In genomic region chr12:42372154-42372791, GRCh38 we compare ENCODE assay signal across 8 cellular contexts. TPM values are rescaled to one million over a fixed set of nuclear protein-coding genes. Genes with fewer than 3 reads are reported as not detected.
DNase-seq lines count a peak whose midpoint lies in the region; FAIRE-seq and TF ChIP-seq lines count a peak whose summit lies in the region.

No MANE protein-coding gene starts in this region.

- no peaks in the 10 kb centered on the region for H3K4me1 ChIP-seq in mesenchymal stem cell (ENCODE audit: control insufficient read depth, insufficient read depth, low read depth, low read length)

- no peak overlapping the region for H3K4ac ChIP-seq in mesenchymal stem cell (ENCODE audit: low read depth in 1 of 2, low read length in 2 of 2)

- peaks cover 7 to 20% of the 10 kb centered on the region in 2 experiments for H3K36me3 ChIP-seq in mesenchymal stem cell (ENCODE audit: control insufficient read depth in 1 of 2, insufficient read depth in 2 of 2, low read depth in 1 of 2, low read length in 2 of 2)

- TF ChIP-seq CTCF in AG10803 (conservative IDR thresholded peaks at IDR 0.05; ENCODE audit: low read length) (peak; percentile 93), GM12873 (IDR thresholded peaks at IDR 0.05; ENCODE audit: insufficient read depth, low read depth, low read length, missing control alignments) (peak; percentile 77), HFF-Myc (IDR thresholded peaks at IDR 0.05; ENCODE audit: low read depth, low read length, missing control alignments) (peak; percentile 69), dorsolateral prefrontal cortex (IDR thresholded peaks at IDR 0.05 in 54 of 56, conservative IDR thresholded peaks at IDR 0.05 in 2 of 56; ENCODE audit: low read depth in 1 of 56, partially characterized antibody in 56 of 56) (peak; percentile 48 to 86 (median 75)), lower leg skin (IDR thresholded peaks at IDR 0.05) (no peak)

- no peak overlapping the region for H2BK5ac ChIP-seq in mesenchymal stem cell (ENCODE audit: low read depth, low read length, poor library complexity, severe bottlenecking)

- H3K9ac ChIP-seq in mesenchymal stem cell (ENCODE audit: low read length): no peak overlapping the region

- no peak overlapping the region for H3K14ac ChIP-seq in mesenchymal stem cell (ENCODE audit: low read length in 2 of 2)

- no peaks in the 10 kb centered on the region for H3K9me3 ChIP-seq in mesenchymal stem cell (ENCODE audit: control insufficient read depth, low read length)

- no peak overlapping the region for H2AFZ ChIP-seq in mesenchymal stem cell (ENCODE audit: low read depth, low read length)

- DNase-seq in AG10803 (ENCODE audit: low read depth) (peak; percentile 38), HFF-Myc (ENCODE audit: extremely low read depth, low read depth) (peak; percentile 39), LoVo (ENCODE audit: low spot score) (peak; percentile 52), RCC 7860 (ENCODE audit: low spot score) (peak; percentile 35), dorsolateral prefrontal cortex (no peak), mesenchymal stem cell (peak; percentile 67), lower leg skin (ENCODE audit: low spot score in 2 of 2) (no peak)

- TF ChIP-seq POLR2A in lower leg skin (IDR thresholded peaks at IDR 0.05): no peak

- H3K4me3 ChIP-seq in AG10803 (ENCODE audit: low read length): no peak overlapping the region
- H3K4me3 ChIP-seq in HFF-Myc (replicated peaks; ENCODE audit: low read depth, low read length): no peak overlapping the region
- no peak overlapping the region for H3K4me3 ChIP-seq in dorsolateral prefrontal cortex
- no peak overlapping the region for H3K4me3 ChIP-seq in mesenchymal stem cell (ENCODE audit: insufficient read depth in 1 of 2, low read depth in 1 of 2, low read length in 2 of 2)
- no peak overlapping the region for H3K4me3 ChIP-seq in lower leg skin (ENCODE audit: low read depth, poor library complexity, severe bottlenecking)

- H4K91ac ChIP-seq in mesenchymal stem cell (ENCODE audit: low read length): no peak overlapping the region

- intact Hi-C loops in dorsolateral prefrontal cortex (cut with DNase I) (loop anchor here in 1 of 2 donors (2.0 to 5.0 kb wide), 2 partner anchors 40 to 241 kb away; no protein-coding TSS in a partner anchor), lower leg skin (cut with DNase I; ENCODE audit: low total_unique reads) (no loop called here)

- H2BK15ac ChIP-seq in mesenchymal stem cell (ENCODE audit: low read depth, poor library complexity, severe bottlenecking): no peak overlapping the region

- H3K27ac ChIP-seq in dorsolateral prefrontal cortex (no peak overlapping the region), mesenchymal stem cell (ENCODE audit: low read length, poor library complexity, severe bottlenecking) (no peak overlapping the region)

- no peaks in the 10 kb centered on the region for H3K27me3 ChIP-seq in dorsolateral prefrontal cortex
- H3K27me3 ChIP-seq in mesenchymal stem cell (ENCODE audit: control insufficient read depth in 1 of 2, insufficient read depth in 1 of 2, low read length in 2 of 2): no peaks in the 10 kb centered on the region

- no peak overlapping the region for H3K18ac ChIP-seq in mesenchymal stem cell (ENCODE audit: low read depth in 1 of 2, low read length in 2 of 2)

- FAIRE-seq in RCC 7860 (lab: Jason Lieb, UNC): peak; percentile 42

- no peak overlapping the region for H3K23ac ChIP-seq in mesenchymal stem cell (ENCODE audit: low read length in 2 of 2)

- no peak overlapping the region for H3K4me2 ChIP-seq in mesenchymal stem cell (ENCODE audit: low read length, poor library complexity, severe bottlenecking)

- no peak overlapping the region for H2BK12ac ChIP-seq in mesenchymal stem cell (ENCODE audit: low read length in 2 of 2)

- H2AK5ac ChIP-seq in mesenchymal stem cell (ENCODE audit: low read length, severe bottlenecking): no peak overlapping the region

- peaks cover 18% of the 10 kb centered on the region for H3K79me1 ChIP-seq in mesenchymal stem cell (replicated peaks; ENCODE audit: low read length, poor library complexity, severe bottlenecking)

- H2BK120ac ChIP-seq in mesenchymal stem cell (ENCODE audit: low read depth, low read length): no peak overlapping the region

- H4K8ac ChIP-seq in mesenchymal stem cell (ENCODE audit: low read length): no peak overlapping the region

- 100% methylated on average over 2 of the region's 2 CpGs for WGBS in mesenchymal stem cell
- 85 to 91% methylated on average over 2 of the region's 2 CpGs for WGBS in lower leg skin, 2 donors

RNA-seq across cellular contexts. Expression of gene PPHLN1, which starts 46.3 kb away (rescaled TPM):
- total RNA-seq in dorsolateral prefrontal cortex (10 to 100 TPM; 45.3 to 89.6 (median 68.0) TPM), lower leg skin (10 to 100 TPM; 39.5 to 45.5 (median 41.7) TPM)
- 69.3 TPM for polyA plus RNA-seq in mesenchymal stem cell (2013, experiment 1 of 2)
- 69.4 TPM for polyA plus RNA-seq in mesenchymal stem cell (2013, experiment 2 of 2)

RNA-seq across cellular contexts. Expression of gene ZCRB1, which starts 46.4 kb away (rescaled TPM):
- 10 to 100 TPM; 36.1 to 82.9 (median 59.0) TPM for total RNA-seq in dorsolateral prefrontal cortex
- 120 TPM for polyA plus RNA-seq in mesenchymal stem cell (2013, experiment 1 of 2)
- polyA plus RNA-seq in mesenchymal stem cell (2013, experiment 2 of 2): 121 TPM
- 10 to 100 TPM; 17.0 to 28.9 (median 20.7) TPM for total RNA-seq in lower leg skin

Comparison
In these comparisons a context has a peak if more than half of its experiments do, and no peak if none do; other contexts are left out.
1. DNase-seq: peak in AG10803 (single experiment), HFF-Myc (single experiment), LoVo (single experiment), RCC 7860 (single experiment) and mesenchymal stem cell (single experiment); none in dorsolateral prefrontal cortex (0 of 10) and lower leg skin (0 of 2).
2. CTCF ChIP-seq: peak in AG10803 (single experiment), GM12873 (single experiment), HFF-Myc (single experiment) and dorsolateral prefrontal cortex (56 of 56); none in lower leg skin (0 of 3).